13 cellular contexts compared by ENCODE assay signal in the genomic region with DNA sequence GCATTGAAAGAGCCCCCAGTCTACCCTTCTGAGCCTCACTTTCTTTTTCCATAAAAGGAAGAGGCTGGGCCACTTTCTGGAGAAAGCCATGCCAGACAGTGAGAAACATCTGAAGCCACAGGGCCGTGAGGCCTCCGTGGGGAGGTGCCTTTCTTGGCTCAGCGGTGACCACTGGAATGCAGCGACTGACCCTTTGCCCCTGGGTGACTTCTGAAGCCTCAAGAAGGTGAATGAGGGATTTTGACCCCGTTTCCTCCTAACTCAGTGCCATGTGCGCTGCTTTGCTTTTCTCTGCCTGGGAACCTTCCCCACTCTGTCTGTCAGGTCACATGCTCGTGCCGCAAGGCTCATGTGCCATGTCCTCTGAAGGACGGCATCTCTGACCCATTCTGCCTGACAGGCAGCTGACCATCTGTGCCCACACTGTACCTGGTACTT. TPM values are rescaled to one million over a fixed set of nuclear protein-coding genes. Genes with fewer than 3 reads are reported as not detected.
DNase-seq lines count a peak whose midpoint lies in the region; ATAC-seq and TF ChIP-seq lines count a peak whose summit lies in the region.
"Had no signal": no experiment of that assay in that cellular context is flagged by ENCODE, and none has a peak within 500 bp of the region (broad histone marks: within the 10 kb centered on the region; RNA-seq: fewer than 3 reads in every experiment).

No MANE protein-coding gene starts in this region.

- peak; percentile 85 to 87 for TF ChIP-seq POLR2A in gastrocnemius medialis (IDR thresholded peaks at IDR 0.05)

- ATAC-seq in gastrocnemius medialis (peak; percentile 81 to 85), HG02852 (IDR thresholded peaks at IDR 0.05; ENCODE audit: unreplicated experiment) (no peak)
- ATAC-seq: T-cell had no signal

- H3K9ac ChIP-seq in iPS-20b (ENCODE audit: low read depth, low read length): peak overlapping the region; percentile 34; the same call in 1 of the 2 replicates

- intact Hi-C loops in gastrocnemius medialis (cut with DNase I; ENCODE audit: low total_unique reads): loop anchor here (1.0 to 10.0 kb wide), 2 partner anchors 15 to 241 kb away; no protein-coding TSS in a partner anchor

- no peak for TF ChIP-seq CTCF in gastrocnemius medialis (IDR thresholded peaks at IDR 0.05 in 4 of 5, conservative IDR thresholded peaks at IDR 0.05 in 1 of 5)

- DNase-seq in G401 (ENCODE audit: low spot score): peak; percentile 83
- peak in 6 of 61 donors; percentile 22 to 65 (median 39) for DNase-seq in caudate nucleus (lab: John Stamatoyannopoulos, UW)
- DNase-seq in gastrocnemius medialis: peak; percentile 88 to 92
- no peak for DNase-seq in activated CD8-positive, alpha-beta memory T cell treated with anti-CD3 and anti-CD28 coated beads, Interleukin-2, amount 50 U/mL, for 4 hours
- DNase-seq in NCI-H2107 (lab: John Stamatoyannopoulos, UW): no peak
- DNase-seq in NCI-H2171 treated with DMSO at 0.1 percent for 48 hours (lab: John Stamatoyannopoulos, UW): no peak
- DNase-seq: CD4-positive, alpha-beta T cell; GOT3; NCI-H2171; T-cell had no signal

- H3K27ac ChIP-seq in caudate nucleus (ENCODE audit: low read depth, low read length) (peak overlapping the region; percentile 97), iPS-20b (ENCODE audit: low read length) (no peak overlapping the region), gastrocnemius medialis (peak overlapping the region; percentile 86 to 98 (median 96))

- H3K4me3 ChIP-seq in iPS-20b (ENCODE audit: low read length) (no peak overlapping the region), gastrocnemius medialis (no peak overlapping the region)

- in situ Hi-C loops in G401 (cut with HindIII; ENCODE audit: low sequenced_read_pairs) (no loop called here), gastrocnemius medialis (cut with MboI; ENCODE audit: low sequenced_read_pairs in 4 of 4) (loop anchor here (5.0 to 25.0 kb wide), 2 partner anchors 68 to 97 kb away; a partner anchor contains a TSS)

- H3K4me1 ChIP-seq in iPS-20b (ENCODE audit: insufficient read depth, low read length) (peaks cover 31% of the 10 kb centered on the region), gastrocnemius medialis (peaks cover 55 to 63% of the 10 kb centered on the region in 2 donors)

- H3K36me3 ChIP-seq in iPS-20b (ENCODE audit: insufficient read depth, low read depth, low read length) (no peaks in the 10 kb centered on the region), gastrocnemius medialis (no peaks in the 10 kb centered on the region)

- H3K9me3 ChIP-seq in iPS-20b (ENCODE audit: insufficient read depth, low read depth, low read length) (no peaks in the 10 kb centered on the region), gastrocnemius medialis (no peaks in the 10 kb centered on the region)

- H3K27me3 ChIP-seq in iPS-20b (ENCODE audit: insufficient read depth, low read length) (peaks cover 29% of the 10 kb centered on the region), gastrocnemius medialis (no peaks in the 10 kb centered on the region)

RNA-seq across cellular contexts. Expression of a gene that starts 44.7 kb away (rescaled TPM):
- total RNA-seq in G401 (2014; rRNA removed; shearing (Covaris generic)): not detected in 2 replicates
- not detected for total RNA-seq in gastrocnemius medialis
- total RNA-seq: CD4-positive, alpha-beta T cell; epithelial cell of proximal tubule had no signal

Comparison
In these comparisons a context has a peak if more than half of its experiments do, and no peak if none do; other contexts are left out.
1. DNase-seq: peak in G401 (single experiment) and gastrocnemius medialis (2 of 2); none in activated CD8-positive, alpha-beta memory T cell treated with anti-CD3 and anti-CD28 coated beads, Interleukin-2, amount 50 U/mL, for 4 hours (single experiment), NCI-H2107 (single experiment) and NCI-H2171 treated with DMSO at 0.1 percent for 48 hours (single experiment).